In genomic region chr5:79513519-79514390, GRCh38 we compare ENCODE assay signal across 1 cellular context.
TF ChIP-seq lines count a peak whose summit lies in the region.

Gene HOMER1, minus strand, starts transcription at chr5:79514134. Its CDS starts 1,360 bp downstream, at chr5:79512774.

TF ChIP-seq in HEK293, 187 proteins besides CTCF, POLR2A, EP300 and RAD21 (continued from another document and continues in another):
- no peak for TF ChIP-seq PRDM4 (tag by site-specific recombination; IDR thresholded peaks at IDR 0.05)
- TF ChIP-seq ZNF837 (tag by site-specific recombination; IDR thresholded peaks at IDR 0.05) = no peak
- TF ChIP-seq ZNF76 (tag by site-specific recombination; IDR thresholded peaks at IDR 0.05; ENCODE audit: borderline replicate concordance, low read depth) = peak; percentile 9; the same call in 1 of the 2 replicates
- no peak; the same call in 1 of the 2 replicates for TF ChIP-seq ZBTB17 (tag by site-specific recombination; IDR thresholded peaks at IDR 0.05)
- TF ChIP-seq ZBTB8A (tag by site-specific recombination; IDR thresholded peaks at IDR 0.05) = peak; percentile 95
- TF ChIP-seq ZNF521 (tag by site-specific recombination; IDR thresholded peaks at IDR 0.05) = no peak
- TF ChIP-seq ZNF398 (tag by site-specific recombination; IDR thresholded peaks at IDR 0.05) = peak; percentile 51
- TF ChIP-seq ZNF26 (tag by site-specific recombination; IDR thresholded peaks at IDR 0.05) = no peak
- 0 out of 2 replicates have a peak, but pooled peaks have one; percentile 10 for TF ChIP-seq SP7 (tag by site-specific recombination; IDR thresholded peaks at IDR 0.05)
- TF ChIP-seq ZNF768 (tag by site-specific recombination; IDR thresholded peaks at IDR 0.05) = 0 out of 2 replicates have a peak, but pooled peaks have one; percentile 45
- no peak for TF ChIP-seq ZNF555 (tag by site-specific recombination; conservative IDR thresholded peaks at IDR 0.05)
- TF ChIP-seq ZNF560 (tag by site-specific recombination; IDR thresholded peaks at IDR 0.05; ENCODE audit: borderline replicate concordance) = no peak
- TF ChIP-seq ZNF660 (tag by site-specific recombination; IDR thresholded peaks at IDR 0.05) = 0 out of 2 replicates have a peak, but pooled peaks have one; percentile 62
- TF ChIP-seq ZNF146 (tag by site-specific recombination; IDR thresholded peaks at IDR 0.05) = no peak
- TF ChIP-seq FEZF1 (tag by site-specific recombination; IDR thresholded peaks at IDR 0.05) = no peak
- no peak for TF ChIP-seq ZNF174 (tag by site-specific recombination; IDR thresholded peaks at IDR 0.05)
- TF ChIP-seq ZBTB7A (tag by site-specific recombination; IDR thresholded peaks at IDR 0.05; ENCODE audit: low read depth) = no peak
- no peak for TF ChIP-seq ZNF324 (tag by site-specific recombination; IDR thresholded peaks at IDR 0.05)
- TF ChIP-seq AEBP2 (tag by site-specific recombination; IDR thresholded peaks at IDR 0.05; ENCODE audit: borderline replicate concordance) = no peak
- TF ChIP-seq RBAK (tag by site-specific recombination; IDR thresholded peaks at IDR 0.05) = no peak
- TF ChIP-seq HOXA7 (CRISPR knock-in tag; IDR thresholded peaks at IDR 0.05; ENCODE audit: borderline replicate concordance) = no peak
- no peak for TF ChIP-seq ZNF391 (tag by site-specific recombination; IDR thresholded peaks at IDR 0.05; ENCODE audit: borderline replicate concordance, low read depth)
- TF ChIP-seq PBX3 (CRISPR knock-in tag; IDR thresholded peaks at IDR 0.05) = 0 out of 2 replicates have a peak, but pooled peaks have one; percentile 53
- no peak for TF ChIP-seq ZNF785 (tag by site-specific recombination; IDR thresholded peaks at IDR 0.05)
- TF ChIP-seq ZNF433 (tag by site-specific recombination; IDR thresholded peaks at IDR 0.05; ENCODE audit: low read depth) = no peak
- no peak for TF ChIP-seq ZNF548 (tag by site-specific recombination; IDR thresholded peaks at IDR 0.05)
- TF ChIP-seq ZNF341 (tag by site-specific recombination; IDR thresholded peaks at IDR 0.05; ENCODE audit: low read depth) = peak; percentile 58
- no peak for TF ChIP-seq INSM2 (tag by site-specific recombination; IDR thresholded peaks at IDR 0.05)
- no peak for TF ChIP-seq ZNF426 (tag by site-specific recombination; IDR thresholded peaks at IDR 0.05)
- TF ChIP-seq KLF10 (tag by site-specific recombination; IDR thresholded peaks at IDR 0.05) = peak; percentile 81; the same call in 1 of the 2 replicates
- peak; percentile 67 for TF ChIP-seq ZBTB20 (tag by site-specific recombination; IDR thresholded peaks at IDR 0.05)
- no peak for TF ChIP-seq ZNF155 (tag by site-specific recombination; IDR thresholded peaks at IDR 0.05)
- TF ChIP-seq EGR2 (tag by site-specific recombination; IDR thresholded peaks at IDR 0.05; ENCODE audit: low read depth) = peak; percentile 70; the same call in 1 of the 2 replicates
- TF ChIP-seq ZEB2 (tag by site-specific recombination; IDR thresholded peaks at IDR 0.05) = peak; percentile 8; the same call in 1 of the 2 replicates
- no peak for TF ChIP-seq ZNF48 (tag by site-specific recombination; IDR thresholded peaks at IDR 0.05)
- no peak for TF ChIP-seq ZNF571 (tag by site-specific recombination; IDR thresholded peaks at IDR 0.05)
- no peak for TF ChIP-seq ZNF449 (tag by site-specific recombination; IDR thresholded peaks at IDR 0.05)
- TF ChIP-seq ZNF157 (tag by site-specific recombination; IDR thresholded peaks at IDR 0.05) = no peak
- peak; percentile 48; the same call in 1 of the 2 replicates for TF ChIP-seq ZBTB6 (tag by site-specific recombination; IDR thresholded peaks at IDR 0.05)
- 0 out of 2 replicates have a peak, but pooled peaks have one; percentile 15 for TF ChIP-seq IKZF3 (tag by site-specific recombination; IDR thresholded peaks at IDR 0.05)
- no peak for TF ChIP-seq ZNF169 (tag by site-specific recombination; IDR thresholded peaks at IDR 0.05)
- TF ChIP-seq ZSCAN4 (tag by site-specific recombination; IDR thresholded peaks at IDR 0.05) = no peak
- TF ChIP-seq GLI4 (tag by site-specific recombination; IDR thresholded peaks at IDR 0.05) = no peak
- TF ChIP-seq ZNF19 (tag by site-specific recombination; IDR thresholded peaks at IDR 0.05; ENCODE audit: low read depth) = no peak
- peak; percentile 83 for TF ChIP-seq ZIC2 (tag by site-specific recombination; IDR thresholded peaks at IDR 0.05)
- peak; percentile 11; the same call in 1 of the 2 replicates for TF ChIP-seq ZFP69B (tag by site-specific recombination; IDR thresholded peaks at IDR 0.05)
- TF ChIP-seq KLF16 (tag by site-specific recombination; IDR thresholded peaks at IDR 0.05) = 0 out of 2 replicates have a peak, but pooled peaks have one; percentile 30
- no peak for TF ChIP-seq ZNF133 (tag by site-specific recombination; IDR thresholded peaks at IDR 0.05)
- 0 out of 2 replicates have a peak, but pooled peaks have one; percentile 5 for TF ChIP-seq ZNF335 (tag by site-specific recombination; conservative IDR thresholded peaks at IDR 0.05)
- no peak for TF ChIP-seq ZNF221 (tag by site-specific recombination; IDR thresholded peaks at IDR 0.05; ENCODE audit: borderline replicate concordance)
